Comparison of ENCODE assay signal across 1 cellular context in genomic region chr15:64070106-64070505, GRCh38.
TF ChIP-seq lines count a peak whose summit lies in the region.

No MANE protein-coding gene starts in this region.

TF ChIP-seq in K562, 482 proteins besides CTCF, POLR2A, EP300 and RAD21 (continues in another document):
- TF ChIP-seq RHOXF2B (CRISPR knock-in tag; conservative IDR thresholded peaks at IDR 0.05): no peak
- TF ChIP-seq, protein P1, sequence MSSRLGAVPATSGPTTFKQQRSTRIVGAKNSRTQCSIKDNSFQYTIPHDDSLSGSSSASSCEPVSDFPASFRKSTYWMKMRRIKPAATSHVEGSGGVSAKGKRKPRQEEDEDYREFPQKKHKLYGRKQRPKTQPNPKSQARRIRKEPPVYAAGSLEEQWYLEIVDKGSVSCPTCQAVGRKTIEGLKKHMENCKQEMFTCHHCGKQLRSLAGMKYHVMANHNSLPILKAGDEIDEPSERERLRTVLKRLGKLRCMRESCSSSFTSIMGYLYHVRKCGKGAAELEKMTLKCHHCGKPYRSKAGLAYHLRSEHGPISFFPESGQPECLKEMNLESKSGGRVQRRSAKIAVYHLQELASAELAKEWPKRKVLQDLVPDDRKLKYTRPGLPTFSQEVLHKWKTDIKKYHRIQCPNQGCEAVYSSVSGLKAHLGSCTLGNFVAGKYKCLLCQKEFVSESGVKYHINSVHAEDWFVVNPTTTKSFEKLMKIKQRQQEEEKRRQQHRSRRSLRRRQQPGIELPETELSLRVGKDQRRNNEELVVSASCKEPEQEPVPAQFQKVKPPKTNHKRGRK (tag; IDR thresholded peaks at IDR 0.05): no peak
- no peak for TF ChIP-seq MYBL2 (IDR thresholded peaks at IDR 0.05; ENCODE audit: low read depth)
- TF ChIP-seq MYBL2 (CRISPR knock-in tag; IDR thresholded peaks at IDR 0.05; ENCODE audit: borderline replicate concordance): no peak
- TF ChIP-seq ZNF347 (CRISPR knock-in tag; IDR thresholded peaks at IDR 0.05; ENCODE audit: low read depth): no peak
- TF ChIP-seq ZC3H8 (IDR thresholded peaks at IDR 0.05): no peak
- TF ChIP-seq KAT2B (IDR thresholded peaks at IDR 0.05; ENCODE audit: low read depth, low read length): no peak
- TF ChIP-seq, protein P2, sequence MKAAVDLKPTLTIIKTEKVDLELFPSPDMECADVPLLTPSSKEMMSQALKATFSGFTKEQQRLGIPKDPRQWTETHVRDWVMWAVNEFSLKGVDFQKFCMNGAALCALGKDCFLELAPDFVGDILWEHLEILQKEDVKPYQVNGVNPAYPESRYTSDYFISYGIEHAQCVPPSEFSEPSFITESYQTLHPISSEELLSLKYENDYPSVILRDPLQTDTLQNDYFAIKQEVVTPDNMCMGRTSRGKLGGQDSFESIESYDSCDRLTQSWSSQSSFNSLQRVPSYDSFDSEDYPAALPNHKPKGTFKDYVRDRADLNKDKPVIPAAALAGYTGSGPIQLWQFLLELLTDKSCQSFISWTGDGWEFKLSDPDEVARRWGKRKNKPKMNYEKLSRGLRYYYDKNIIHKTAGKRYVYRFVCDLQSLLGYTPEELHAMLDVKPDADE (conservative IDR thresholded peaks at IDR 0.05; ENCODE audit: control insufficient read depth, low read depth, low read length): no peak
- TF ChIP-seq XRCC4 (IDR thresholded peaks at IDR 0.05; ENCODE audit: extremely low read depth, insufficient read depth, insufficient read length): no peak
- TF ChIP-seq HSF4 (CRISPR knock-in tag; IDR thresholded peaks at IDR 0.05; ENCODE audit: borderline replicate concordance): no peak
- TF ChIP-seq NFE2 (IDR thresholded peaks at IDR 0.05; ENCODE audit: low read depth): no peak
- no peak for TF ChIP-seq PHF20 (IDR thresholded peaks at IDR 0.05; ENCODE audit: partially characterized antibody)
- TF ChIP-seq PRPF4 (IDR thresholded peaks at IDR 0.05; ENCODE audit: insufficient read depth, low read depth, low read length, poor library complexity, severe bottlenecking): no peak
- TF ChIP-seq ERF (CRISPR knock-in tag; IDR thresholded peaks at IDR 0.05): no peak
- TF ChIP-seq, protein P3, sequence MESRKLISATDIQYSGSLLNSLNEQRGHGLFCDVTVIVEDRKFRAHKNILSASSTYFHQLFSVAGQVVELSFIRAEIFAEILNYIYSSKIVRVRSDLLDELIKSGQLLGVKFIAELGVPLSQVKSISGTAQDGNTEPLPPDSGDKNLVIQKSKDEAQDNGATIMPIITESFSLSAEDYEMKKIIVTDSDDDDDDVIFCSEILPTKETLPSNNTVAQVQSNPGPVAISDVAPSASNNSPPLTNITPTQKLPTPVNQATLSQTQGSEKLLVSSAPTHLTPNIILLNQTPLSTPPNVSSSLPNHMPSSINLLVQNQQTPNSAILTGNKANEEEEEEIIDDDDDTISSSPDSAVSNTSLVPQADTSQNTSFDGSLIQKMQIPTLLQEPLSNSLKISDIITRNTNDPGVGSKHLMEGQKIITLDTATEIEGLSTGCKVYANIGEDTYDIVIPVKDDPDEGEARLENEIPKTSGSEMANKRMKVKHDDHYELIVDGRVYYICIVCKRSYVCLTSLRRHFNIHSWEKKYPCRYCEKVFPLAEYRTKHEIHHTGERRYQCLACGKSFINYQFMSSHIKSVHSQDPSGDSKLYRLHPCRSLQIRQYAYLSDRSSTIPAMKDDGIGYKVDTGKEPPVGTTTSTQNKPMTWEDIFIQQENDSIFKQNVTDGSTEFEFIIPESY (CRISPR knock-in tag; IDR thresholded peaks at IDR 0.05): no peak
- no peak for TF ChIP-seq ATF4 (CRISPR knock-in tag; IDR thresholded peaks at IDR 0.05)
- TF ChIP-seq MAFG (tag; conservative IDR thresholded peaks at IDR 0.05): 0 out of 2 replicates have a peak, but pooled peaks have one; percentile 4
- TF ChIP-seq ZNF140 (CRISPR knock-in tag; IDR thresholded peaks at IDR 0.05): no peak
- TF ChIP-seq U2AF2 (optimal IDR thresholded peaks at IDR 0.05; ENCODE audit: low read depth, low read length): no peak
- TF ChIP-seq POU5F1 (IDR thresholded peaks at IDR 0.05; ENCODE audit: borderline replicate concordance, low read depth, low read length, partially characterized antibody): no peak
- no peak for TF ChIP-seq EZH2 (IDR thresholded peaks at IDR 0.05; ENCODE audit: borderline replicate concordance, low read depth, low read length)
- no peak for TF ChIP-seq E2F5 (CRISPR knock-in tag; IDR thresholded peaks at IDR 0.05)
- TF ChIP-seq CBX1 (IDR thresholded peaks at IDR 0.05; ENCODE audit: low read depth): no peak
- TF ChIP-seq NUFIP1 (IDR thresholded peaks at IDR 0.05; ENCODE audit: partially characterized antibody): no peak
- no peak for TF ChIP-seq ZNF124 (CRISPR knock-in tag; IDR thresholded peaks at IDR 0.05)
- TF ChIP-seq DNMT1 (IDR thresholded peaks at IDR 0.05): no peak
- TF ChIP-seq CBFA2T3 (IDR thresholded peaks at IDR 0.05): no peak
- TF ChIP-seq LCOR (CRISPR knock-in tag; IDR thresholded peaks at IDR 0.05): no peak
- TF ChIP-seq, protein P4, sequence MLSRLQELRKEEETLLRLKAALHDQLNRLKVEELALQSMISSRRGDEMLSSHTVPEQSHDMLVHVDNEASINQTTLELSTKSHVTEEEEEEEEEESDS (CRISPR knock-in tag; IDR thresholded peaks at IDR 0.05): no peak
- no peak for TF ChIP-seq HCFC1 (IDR thresholded peaks at IDR 0.05; ENCODE audit: low read depth, low read length)
- TF ChIP-seq, protein P5, sequence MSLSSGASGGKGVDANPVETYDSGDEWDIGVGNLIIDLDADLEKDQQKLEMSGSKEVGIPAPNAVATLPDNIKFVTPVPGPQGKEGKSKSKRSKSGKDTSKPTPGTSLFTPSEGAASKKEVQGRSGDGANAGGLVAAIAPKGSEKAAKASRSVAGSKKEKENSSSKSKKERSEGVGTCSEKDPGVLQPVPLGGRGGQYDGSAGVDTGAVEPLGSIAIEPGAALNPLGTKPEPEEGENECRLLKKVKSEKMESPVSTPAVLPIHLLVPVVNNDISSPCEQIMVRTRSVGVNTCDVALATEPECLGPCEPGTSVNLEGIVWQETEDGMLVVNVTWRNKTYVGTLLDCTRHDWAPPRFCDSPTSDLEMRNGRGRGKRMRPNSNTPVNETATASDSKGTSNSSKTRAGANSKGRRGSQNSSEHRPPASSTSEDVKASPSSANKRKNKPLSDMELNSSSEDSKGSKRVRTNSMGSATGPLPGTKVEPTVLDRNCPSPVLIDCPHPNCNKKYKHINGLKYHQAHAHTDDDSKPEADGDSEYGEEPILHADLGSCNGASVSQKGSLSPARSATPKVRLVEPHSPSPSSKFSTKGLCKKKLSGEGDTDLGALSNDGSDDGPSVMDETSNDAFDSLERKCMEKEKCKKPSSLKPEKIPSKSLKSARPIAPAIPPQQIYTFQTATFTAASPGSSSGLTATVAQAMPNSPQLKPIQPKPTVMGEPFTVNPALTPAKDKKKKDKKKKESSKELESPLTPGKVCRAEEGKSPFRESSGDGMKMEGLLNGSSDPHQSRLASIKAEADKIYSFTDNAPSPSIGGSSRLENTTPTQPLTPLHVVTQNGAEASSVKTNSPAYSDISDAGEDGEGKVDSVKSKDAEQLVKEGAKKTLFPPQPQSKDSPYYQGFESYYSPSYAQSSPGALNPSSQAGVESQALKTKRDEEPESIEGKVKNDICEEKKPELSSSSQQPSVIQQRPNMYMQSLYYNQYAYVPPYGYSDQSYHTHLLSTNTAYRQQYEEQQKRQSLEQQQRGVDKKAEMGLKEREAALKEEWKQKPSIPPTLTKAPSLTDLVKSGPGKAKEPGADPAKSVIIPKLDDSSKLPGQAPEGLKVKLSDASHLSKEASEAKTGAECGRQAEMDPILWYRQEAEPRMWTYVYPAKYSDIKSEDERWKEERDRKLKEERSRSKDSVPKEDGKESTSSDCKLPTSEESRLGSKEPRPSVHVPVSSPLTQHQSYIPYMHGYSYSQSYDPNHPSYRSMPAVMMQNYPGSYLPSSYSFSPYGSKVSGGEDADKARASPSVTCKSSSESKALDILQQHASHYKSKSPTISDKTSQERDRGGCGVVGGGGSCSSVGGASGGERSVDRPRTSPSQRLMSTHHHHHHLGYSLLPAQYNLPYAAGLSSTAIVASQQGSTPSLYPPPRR (CRISPR knock-in tag; IDR thresholded peaks at IDR 0.05; ENCODE audit: borderline replicate concordance): no peak
- no peak for TF ChIP-seq SPI1 (IDR thresholded peaks at IDR 0.05; ENCODE audit: borderline replicate concordance, low read depth, low read length)
- TF ChIP-seq TAF7 (tag; IDR thresholded peaks at IDR 0.05): no peak
- no peak for TF ChIP-seq ZNF184 (CRISPR knock-in tag; IDR thresholded peaks at IDR 0.05)
- TF ChIP-seq, protein P6, sequence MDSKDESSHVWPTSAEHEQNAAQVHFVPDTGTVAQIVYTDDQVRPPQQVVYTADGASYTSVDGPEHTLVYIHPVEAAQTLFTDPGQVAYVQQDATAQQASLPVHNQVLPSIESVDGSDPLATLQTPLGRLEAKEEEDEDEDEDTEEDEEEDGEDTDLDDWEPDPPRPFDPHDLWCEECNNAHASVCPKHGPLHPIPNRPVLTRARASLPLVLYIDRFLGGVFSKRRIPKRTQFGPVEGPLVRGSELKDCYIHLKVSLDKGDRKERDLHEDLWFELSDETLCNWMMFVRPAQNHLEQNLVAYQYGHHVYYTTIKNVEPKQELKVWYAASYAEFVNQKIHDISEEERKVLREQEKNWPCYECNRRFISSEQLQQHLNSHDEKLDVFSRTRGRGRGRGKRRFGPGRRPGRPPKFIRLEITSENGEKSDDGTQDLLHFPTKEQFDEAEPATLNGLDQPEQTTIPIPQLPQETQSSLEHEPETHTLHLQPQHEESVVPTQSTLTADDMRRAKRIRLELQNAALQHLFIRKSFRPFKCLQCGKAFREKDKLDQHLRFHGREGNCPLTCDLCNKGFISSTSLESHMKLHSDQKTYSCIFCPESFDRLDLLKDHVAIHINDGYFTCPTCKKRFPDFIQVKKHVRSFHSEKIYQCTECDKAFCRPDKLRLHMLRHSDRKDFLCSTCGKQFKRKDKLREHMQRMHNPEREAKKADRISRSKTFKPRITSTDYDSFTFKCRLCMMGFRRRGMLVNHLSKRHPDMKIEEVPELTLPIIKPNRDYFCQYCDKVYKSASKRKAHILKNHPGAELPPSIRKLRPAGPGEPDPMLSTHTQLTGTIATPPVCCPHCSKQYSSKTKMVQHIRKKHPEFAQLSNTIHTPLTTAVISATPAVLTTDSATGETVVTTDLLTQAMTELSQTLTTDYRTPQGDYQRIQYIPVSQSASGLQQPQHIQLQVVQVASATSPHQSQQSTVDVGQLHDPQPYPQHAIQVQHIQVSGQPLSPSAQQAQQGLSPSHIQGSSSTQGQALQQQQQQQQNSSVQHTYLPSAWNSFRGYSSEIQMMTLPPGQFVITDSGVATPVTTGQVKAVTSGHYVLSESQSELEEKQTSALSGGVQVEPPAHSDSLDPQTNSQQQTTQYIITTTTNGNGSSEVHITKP (IDR thresholded peaks at IDR 0.05; ENCODE audit: partially characterized antibody): peak; percentile 80
- no peak for TF ChIP-seq ARID3A (IDR thresholded peaks at IDR 0.05; ENCODE audit: borderline replicate concordance, low read depth, low read length)
- no peak for TF ChIP-seq ADNP (tag; IDR thresholded peaks at IDR 0.05)
- TF ChIP-seq SMARCC2 (IDR thresholded peaks at IDR 0.05; ENCODE audit: low read depth): no peak
- TF ChIP-seq ZFP36 (IDR thresholded peaks at IDR 0.05; ENCODE audit: low read depth, low read length, partially characterized antibody): no peak
- TF ChIP-seq SIX5 (IDR thresholded peaks at IDR 0.05; ENCODE audit: borderline replicate concordance in 1 of 2, insufficient read depth in 1 of 2, low read depth in 1 of 2, low read length in 2 of 2): no peak
- TF ChIP-seq, protein P7, sequence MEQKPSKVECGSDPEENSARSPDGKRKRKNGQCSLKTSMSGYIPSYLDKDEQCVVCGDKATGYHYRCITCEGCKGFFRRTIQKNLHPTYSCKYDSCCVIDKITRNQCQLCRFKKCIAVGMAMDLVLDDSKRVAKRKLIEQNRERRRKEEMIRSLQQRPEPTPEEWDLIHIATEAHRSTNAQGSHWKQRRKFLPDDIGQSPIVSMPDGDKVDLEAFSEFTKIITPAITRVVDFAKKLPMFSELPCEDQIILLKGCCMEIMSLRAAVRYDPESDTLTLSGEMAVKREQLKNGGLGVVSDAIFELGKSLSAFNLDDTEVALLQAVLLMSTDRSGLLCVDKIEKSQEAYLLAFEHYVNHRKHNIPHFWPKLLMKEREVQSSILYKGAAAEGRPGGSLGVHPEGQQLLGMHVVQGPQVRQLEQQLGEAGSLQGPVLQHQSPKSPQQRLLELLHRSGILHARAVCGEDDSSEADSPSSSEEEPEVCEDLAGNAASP (IDR thresholded peaks at IDR 0.05): no peak
- peak; percentile 46; the same call in 1 of the 2 replicates for TF ChIP-seq ZNF589 (CRISPR knock-in tag; IDR thresholded peaks at IDR 0.05; ENCODE audit: low read depth)
- TF ChIP-seq ELF4 (CRISPR knock-in tag; IDR thresholded peaks at IDR 0.05): peak; percentile 49; the same call in 1 of the 2 replicates
- no peak for TF ChIP-seq ZSCAN32 (CRISPR knock-in tag; IDR thresholded peaks at IDR 0.05)
- no peak for TF ChIP-seq TFE3 (CRISPR knock-in tag; IDR thresholded peaks at IDR 0.05)
